ENCODE assay signal across 8 cellular contexts in genomic region chr22:42444060-42444904, GRCh38. TPM values are rescaled to one million over a fixed set of nuclear protein-coding genes. Genes with fewer than 3 reads are reported as not detected.
DNase-seq lines count a peak whose midpoint lies in the region; ATAC-seq and TF ChIP-seq lines count a peak whose summit lies in the region.

No MANE protein-coding gene starts in this region.

- no peaks in the 10 kb centered on the region for H3K79me2 ChIP-seq in ACC112 (ENCODE audit: control insufficient read depth, insufficient read depth, low read length, unreplicated experiment)

- peak; percentile 34 for TF ChIP-seq CTCF in colonic mucosa (IDR thresholded peaks at IDR 0.05)

- intact Hi-C loops in colonic mucosa (cut with DNase I), result loop anchor here (5.0 kb wide), 1 partner anchor 352 kb away; the partner anchor contains the start of gene NDUFA6

- no peaks in the 10 kb centered on the region for H3K36me3 ChIP-seq in ACC112 (ENCODE audit: insufficient read depth, low read length)
- no peaks in the 10 kb centered on the region for H3K36me3 ChIP-seq in colonic mucosa

- H3K4me3 ChIP-seq in ACC112 (ENCODE audit: low read depth, low read length) (peak overlapping the region; percentile 54), colonic mucosa (peak overlapping the region; percentile 4)

- H3K9ac ChIP-seq in colonic mucosa (ENCODE audit: low read depth in 2 of 2, low read length in 2 of 2), result peak overlapping the region; percentile 58 to 79

- H3K9me3 ChIP-seq in colonic mucosa, result no peaks in the 10 kb centered on the region

- peak overlapping the region; percentile 54 for H2AFZ ChIP-seq in ACC112 (ENCODE audit: low read length, unreplicated experiment)

- peak; percentile 70 for DNase-seq in GM19238 (ENCODE audit: insufficient read length, low spot score)
- DNase-seq in NCI-H446 treated with DMSO at 0.1 percent for 48 hours (lab: John Stamatoyannopoulos, UW), result peak; percentile 38
- peak; percentile 61 to 80 for DNase-seq in activated CD4-positive, alpha-beta T cell treated with anti-CD3 and anti-CD28 coated beads for 4 hours
- peak; percentile 96 for DNase-seq in colonic mucosa
- peak; percentile 45 to 64 for DNase-seq in stimulated activated CD4-positive, alpha-beta T cell treated with anti-CD3 and anti-CD28 coated beads, Interleukin-1b, Interleukin-23, amount 100 ng/mL, for 1 hour (ENCODE audit: low read depth in 2 of 2)

- H3K27me3 ChIP-seq in ACC112 (ENCODE audit: insufficient read depth, low read length) (no peaks in the 10 kb centered on the region), colonic mucosa (no peaks in the 10 kb centered on the region), layer of hippocampus (ENCODE audit: control insufficient read depth, insufficient read depth, low read length) (no peaks in the 10 kb centered on the region)

- H3K27ac ChIP-seq in ACC112 (ENCODE audit: low read depth, low read length), result no peak overlapping the region
- H3K27ac ChIP-seq in colonic mucosa, result peak overlapping the region; percentile 55
- peak overlapping the region; percentile 85 for H3K27ac ChIP-seq in layer of hippocampus (ENCODE audit: low read depth, low read length)

- no peak for ATAC-seq in HG03280 (IDR thresholded peaks at IDR 0.05; ENCODE audit: unreplicated experiment)

- peaks cover 22% of the 10 kb centered on the region for H3K4me1 ChIP-seq in ACC112 (ENCODE audit: control insufficient read depth, insufficient read depth, low read length, unreplicated experiment)
- H3K4me1 ChIP-seq in colonic mucosa, result peaks cover 9% of the 10 kb centered on the region

RNA-seq across cellular contexts. Expression of gene NFAM1, which starts 12.1 kb away (rescaled TPM):
- total RNA-seq in colonic mucosa, result 1 to 10 TPM in 1 of 2 donors, under 1 TPM in 1; 0.64 to 2.1 TPM

Comparison
In these comparisons a context has a peak if more than half of its experiments do, and no peak if none do; other contexts are left out.
1. DNase-seq: peak in every context shown above with its lines; median percentile 96 in colonic mucosa; 70 in activated CD4-positive, alpha-beta T cell treated with anti-CD3 and anti-CD28 coated beads for 4 hours; 70 in GM19238; 54 in stimulated activated CD4-positive, alpha-beta T cell treated with anti-CD3 and anti-CD28 coated beads, Interleukin-1b, Interleukin-23, amount 100 ng/mL, for 1 hour; 38 in NCI-H446 treated with DMSO at 0.1 percent for 48 hours.